In genomic region chr14:49969961-49970360, GRCh38 we compare ENCODE assay signal across 9 cellular contexts.
DNase-seq lines count a peak whose midpoint lies in the region; ATAC-seq lines count a peak whose summit lies in the region.
"Had no signal": no experiment of that assay in that cellular context is flagged by ENCODE, and none has a peak within 500 bp of the region (broad histone marks: within the 10 kb centered on the region; RNA-seq: fewer than 3 reads in every experiment).

No MANE protein-coding gene starts in this region.

- H3K9me3 ChIP-seq in GM23248 (ENCODE audit: low read depth) = no peaks in the 10 kb centered on the region
- H3K9me3 ChIP-seq in SK-N-MC (ENCODE audit: low read depth, low read length) = no peaks in the 10 kb centered on the region
- no peaks in the 10 kb centered on the region for H3K9me3 ChIP-seq in esophagus (ENCODE audit: control insufficient read depth in 2 of 2, insufficient read depth in 1 of 2, low read depth in 1 of 2, low read length in 1 of 2)

- peaks cover 37% of the 10 kb centered on the region for H3F3A ChIP-seq in GM23248 (ENCODE audit: insufficient read depth)

- no peak for ATAC-seq in HG03457 (IDR thresholded peaks at IDR 0.05; ENCODE audit: unreplicated experiment)

- H3K9ac ChIP-seq in GM23248 = no peak overlapping the region
- H3K9ac ChIP-seq in SK-N-MC (ENCODE audit: insufficient read length) = no peak overlapping the region
- peak overlapping the region; percentile 62 for H3K9ac ChIP-seq in rectal smooth muscle tissue (ENCODE audit: low read length)

- H3K27ac ChIP-seq in GM23248 (no peak overlapping the region), SK-N-MC (0 out of 2 replicates have a peak overlapping the region, but pooled peaks have one; percentile 34), esophagus (ENCODE audit: low read depth in 2 of 2, low read length in 1 of 2) (peak overlapping the region; percentile 97 to 100), rectal smooth muscle tissue (ENCODE audit: low read depth, low read length) (peak overlapping the region; percentile 27)

- H2AFZ ChIP-seq in GM23248 = 0 out of 2 replicates have a peak overlapping the region, but pooled peaks have one; percentile 57

- H3K4me1 ChIP-seq in GM23248 (ENCODE audit: insufficient read depth) = peaks cover 60% of the 10 kb centered on the region
- H3K4me1 ChIP-seq in esophagus (ENCODE audit: control insufficient read depth in 2 of 2, insufficient read depth in 2 of 2, low read length in 1 of 2) = peaks cover 0 to 3% of the 10 kb centered on the region in 2 donors
- peaks cover 13% of the 10 kb centered on the region for H3K4me1 ChIP-seq in rectal smooth muscle tissue (ENCODE audit: control insufficient read depth, insufficient read depth, low read length)

- DNase-seq in GM23248 = no peak
- no peak for DNase-seq in SK-N-MC (ENCODE audit: low read depth, low spot score)
- DNase-seq in AG20443 (ENCODE audit: low spot score) = no peak
- no peak for DNase-seq in NCI-H128 (lab: John Stamatoyannopoulos, UW; ENCODE audit: unreplicated experiment)
- DNase-seq in NCI-H2196 (lab: John Stamatoyannopoulos, UW; ENCODE audit: unreplicated experiment) = no peak
- DNase-seq: retina had no signal

- H3K4me2 ChIP-seq in GM23248 (ENCODE audit: unreplicated experiment) = no peak overlapping the region

- WGBS in GM23248 (ENCODE audit: low coverage in 1 of 2, low lambda C conversion rate in 2 of 2, missing lambda C conversion rate in 2 of 2), 2 experiments = 80 to 83% methylated on average over 5 of the region's 5 CpGs
- WGBS in esophagus, 2 donors = 82 to 85% methylated on average over 5 of the region's 5 CpGs

- H3K4me3 ChIP-seq in GM23248 = no peak overlapping the region
- H3K4me3 ChIP-seq in SK-N-MC = no peak overlapping the region
- H3K4me3 ChIP-seq in esophagus (ENCODE audit: low read depth in 1 of 2, low read length in 2 of 2) = no peak overlapping the region
- no peak overlapping the region for H3K4me3 ChIP-seq in rectal smooth muscle tissue (ENCODE audit: low read length)

- no peaks in the 10 kb centered on the region for H3K9me2 ChIP-seq in GM23248 (ENCODE audit: insufficient read depth)

- H3K27me3 ChIP-seq in GM23248 (replicated peaks; ENCODE audit: insufficient read depth) (no peaks in the 10 kb centered on the region), esophagus (ENCODE audit: control insufficient read depth in 1 of 2, insufficient read depth in 2 of 2, low read length in 2 of 2) (no peaks in the 10 kb centered on the region), rectal smooth muscle tissue (ENCODE audit: control insufficient read depth, insufficient read depth, low read length) (no peaks in the 10 kb centered on the region)

- H4K20me1 ChIP-seq in GM23248 (ENCODE audit: insufficient read depth) = no peaks in the 10 kb centered on the region

- no peaks in the 10 kb centered on the region for H3K79me2 ChIP-seq in GM23248 (ENCODE audit: insufficient read depth)

- no peaks in the 10 kb centered on the region for H3K36me3 ChIP-seq in GM23248 (ENCODE audit: low read depth)
- no peaks in the 10 kb centered on the region for H3K36me3 ChIP-seq in SK-N-MC (ENCODE audit: insufficient read depth, low read length)
- no peaks in the 10 kb centered on the region for H3K36me3 ChIP-seq in esophagus (ENCODE audit: control insufficient read depth in 2 of 2, insufficient read depth in 2 of 2, low read length in 1 of 2)
- H3K36me3 ChIP-seq in rectal smooth muscle tissue (ENCODE audit: control insufficient read depth, insufficient read depth, low read length) = no peaks in the 10 kb centered on the region

- in situ Hi-C loops in GM23248 (cut with MboI) = no loop called here
